ENCODE assay signal across 18 cellular contexts in the genomic region with DNA sequence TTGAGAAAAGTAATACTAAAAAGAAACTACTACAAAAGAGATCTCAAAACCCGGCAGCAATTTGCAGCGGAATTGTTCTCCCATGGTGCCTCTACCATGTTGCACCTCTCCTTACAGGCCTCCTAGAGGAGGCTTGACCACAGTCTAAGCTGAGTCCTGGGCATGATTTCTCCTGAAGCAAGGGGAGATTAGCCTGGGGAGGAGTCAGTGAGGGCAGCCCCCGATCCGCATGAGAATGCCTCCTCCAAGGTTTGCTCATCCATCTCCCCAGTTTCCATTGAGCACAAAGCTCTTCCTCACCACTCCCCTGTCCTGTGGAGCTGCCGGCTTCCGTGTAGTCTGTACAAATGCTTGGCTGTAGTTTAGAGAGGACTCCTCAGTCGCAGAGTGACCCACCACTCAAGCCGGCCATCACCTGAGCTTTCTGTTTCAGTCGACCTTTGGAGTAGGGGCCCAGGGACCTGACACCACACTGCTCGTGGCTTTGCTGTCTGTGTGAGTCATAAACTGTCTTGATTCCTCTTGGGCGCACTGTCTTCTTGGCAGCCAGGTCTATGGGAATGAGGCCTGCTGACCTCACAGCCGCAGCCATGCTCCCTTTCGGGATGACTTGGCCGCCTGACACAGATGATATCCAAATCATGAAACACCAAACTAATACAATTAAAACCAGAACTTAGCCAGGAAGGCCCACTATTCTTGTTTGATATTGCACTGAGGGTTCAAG.
DNase-seq lines count a peak whose midpoint lies in the region.
"Had no signal": no experiment of that assay in that cellular context is flagged by ENCODE, and none has a peak within 500 bp of the region (broad histone marks: within the 10 kb centered on the region; RNA-seq: fewer than 3 reads in every experiment).

No MANE protein-coding gene starts in this region.

- H3K79me2 ChIP-seq in ACC112 (ENCODE audit: control insufficient read depth, insufficient read depth, low read length, unreplicated experiment): no peaks in the 10 kb centered on the region

- peaks cover 11% of the 10 kb centered on the region for H3K4me1 ChIP-seq in ACC112 (ENCODE audit: control insufficient read depth, insufficient read depth, low read length, unreplicated experiment)
- H3K4me1 ChIP-seq: sigmoid colon, upper lobe of right lung had no signal

- H3K27me3 ChIP-seq in ACC112 (ENCODE audit: insufficient read depth, low read length) (no peaks in the 10 kb centered on the region), H7 (ENCODE audit: control insufficient read depth, insufficient read depth, low read length) (no peaks in the 10 kb centered on the region)
- H3K27me3 ChIP-seq: sigmoid colon, upper lobe of right lung had no signal

- no peaks in the 10 kb centered on the region for H3K36me3 ChIP-seq in ACC112 (ENCODE audit: insufficient read depth, low read length)
- no peaks in the 10 kb centered on the region for H3K36me3 ChIP-seq in H7 (replicated peaks; ENCODE audit: control insufficient read depth, insufficient read depth, low read length)
- H3K36me3 ChIP-seq: sigmoid colon, upper lobe of right lung had no signal

- DNase-seq in H7 (peak; percentile 32), amniotic epithelial cell (ENCODE audit: low read depth) (peak; percentile 6), islet precursor cell (peak; percentile 43), NCI-H524 (lab: John Stamatoyannopoulos, UW) (no peak), NCI-H1092 treated with DMSO at 0.1 percent for 48 hours (lab: John Stamatoyannopoulos, UW) (no peak), hepatic stellate cell (ENCODE audit: low spot score) (no peak)
- DNase-seq in activated CD4-positive, CD25-positive, alpha-beta regulatory T cell (lab: John Stamatoyannopoulos, UW): no peak
- DNase-seq: amygdala, head of caudate nucleus, NCI-H146, NCI-H510A, nucleus accumbens, OCI-M1, sigmoid colon, upper lobe of right lung had no signal

- peak overlapping the region; percentile 47; the same call in 1 of the 2 replicates for H3K4me3 ChIP-seq in ACC112 (ENCODE audit: low read depth, low read length)
- H3K4me3 ChIP-seq in H7 (ENCODE audit: insufficient read depth, low read depth, low read length): no peak overlapping the region
- H3K4me3 ChIP-seq: K562, sigmoid colon, SK-N-MC, upper lobe of right lung had no signal

- peak overlapping the region; percentile 39; the same call in 1 of the 2 replicates for H3K27ac ChIP-seq in ACC112 (ENCODE audit: low read depth, low read length)
- H3K27ac ChIP-seq: sigmoid colon, SK-N-MC, upper lobe of right lung had no signal

- H2AFZ ChIP-seq in ACC112 (ENCODE audit: low read length, unreplicated experiment): no peak overlapping the region

Comparison
In these comparisons a context has a peak if more than half of its experiments do, and no peak if none do; other contexts are left out.
1. DNase-seq: peak in H7 (single experiment), amniotic epithelial cell (single experiment) and islet precursor cell (single experiment); none in activated CD4-positive, CD25-positive, alpha-beta regulatory T cell (0 of 4), NCI-H524 (0 of 2), NCI-H1092 treated with DMSO at 0.1 percent for 48 hours (single experiment) and hepatic stellate cell (single experiment).